In genomic region chr11:66953431-66953833, GRCh38 we compare ENCODE assay signal across 23 cellular contexts. TPM values are rescaled to one million over a fixed set of nuclear protein-coding genes. Genes with fewer than 3 reads are reported as not detected.
A peak's percentile ranks its signal among the peaks of the same experiment; 100 is the strongest.
DNase-seq lines count a peak whose midpoint lies in the region; ATAC-seq, FAIRE-seq and TF ChIP-seq lines count a peak whose summit lies in the region.
"Had no signal": no experiment of that assay in that cellular context is flagged by ENCODE, and none has a peak within 500 bp of the region (broad histone marks: within the 10 kb centered on the region; RNA-seq: fewer than 3 reads in every experiment).

No MANE protein-coding gene starts in this region.

- H3K4me1 Mint-ChIP-seq in brain, result peaks cover 45% of the 10 kb centered on the region
- H3K4me1 Mint-ChIP-seq in mesothelial cell of epicardium, result peaks cover 22% of the 10 kb centered on the region

- H3K4me3 Mint-ChIP-seq in brain (no peak overlapping the region), mesothelial cell of epicardium (no peak overlapping the region)

- no peak overlapping the region for H4K8ac ChIP-seq in IMR-90 (ENCODE audit: low read depth in 2 of 2, low read length in 2 of 2)

- H3K4me1 ChIP-seq in IMR-90 (ENCODE audit: control insufficient read depth, insufficient read depth, low read length) (peaks cover 25% of the 10 kb centered on the region), subcutaneous abdominal adipose tissue (ENCODE audit: control insufficient read depth in 5 of 5, insufficient read depth in 5 of 5, low read length in 5 of 5) (peaks cover 1 to 57% (median 43%) of the 10 kb centered on the region in 5 donors), pancreas (peaks cover 0 to 10% (median 0%) of the 10 kb centered on the region in 3 donors), osteoblast (ENCODE audit: insufficient read depth, low read length) (peaks cover 22% of the 10 kb centered on the region)

- ATAC-seq in IMR-90 (ENCODE audit: low read depth) (no peak), HG03196 (IDR thresholded peaks at IDR 0.05; ENCODE audit: unreplicated experiment) (no peak), pancreas (no peak)

- H3K27me3 ChIP-seq in IMR-90 (ENCODE audit: control insufficient read depth, insufficient read depth, low read length) (no peaks in the 10 kb centered on the region), subcutaneous abdominal adipose tissue (ENCODE audit: control insufficient read depth in 5 of 5, insufficient read depth in 4 of 5, low read length in 5 of 5) (no peaks in the 10 kb centered on the region), pancreas (no peaks in the 10 kb centered on the region), osteoblast (ENCODE audit: insufficient read depth, low read length) (no peaks in the 10 kb centered on the region)

- H3K27ac Mint-ChIP-seq in brain (peak overlapping the region in 4 of 5 experiments; percentile 9 to 65 (median 34)), mesothelial cell of epicardium (peak overlapping the region; percentile 47)
- H3K27ac Mint-ChIP-seq: CD4-positive, CD25-positive, alpha-beta regulatory T cell had no signal

- H3K9ac ChIP-seq in IMR-90 (ENCODE audit: low read depth, low read length) (no peak overlapping the region), subcutaneous abdominal adipose tissue (ENCODE audit: low read length in 5 of 5) (peak overlapping the region in 2 of 5 donors; percentile 5 to 9)

- H2AK9ac ChIP-seq in IMR-90 (replicated peaks; ENCODE audit: low read depth, low read length, poor library complexity), result no peak overlapping the region

- H3K18ac ChIP-seq in IMR-90 (ENCODE audit: low read depth, low read length), result no peak overlapping the region

- no peak for FAIRE-seq in pancreas (lab: Jason Lieb, UNC)

- peaks cover 5% of the 10 kb centered on the region for H3K79me2 ChIP-seq in osteoblast (ENCODE audit: insufficient read depth, low read length)

- no peak for TF ChIP-seq POLR2A in IMR-90 (IDR thresholded peaks at IDR 0.05; ENCODE audit: low read depth, low read length)

- no peaks in the 10 kb centered on the region for H3K9me3 ChIP-seq in IMR-90 (ENCODE audit: control insufficient read depth, insufficient read depth, low read length)
- H3K9me3 ChIP-seq in subcutaneous abdominal adipose tissue (ENCODE audit: control insufficient read depth in 5 of 5, low read length in 5 of 5), result no peaks in the 10 kb centered on the region
- no peaks in the 10 kb centered on the region for H3K9me3 ChIP-seq in pancreas
- no peaks in the 10 kb centered on the region for H3K9me3 ChIP-seq in osteoblast (ENCODE audit: low read depth, low read length)
- H3K9me3 ChIP-seq: Caco-2 had no signal

- H3K56ac ChIP-seq in IMR-90 (ENCODE audit: extremely low read depth, insufficient read depth, low read length), result no peak overlapping the region

- H3K36me3 Mint-ChIP-seq in brain (no peaks in the 10 kb centered on the region), mesothelial cell of epicardium (no peaks in the 10 kb centered on the region)
- H3K36me3 Mint-ChIP-seq: IgD-negative memory B cell had no signal

- H3K27ac ChIP-seq in IMR-90 (ENCODE audit: insufficient read depth, low read length), result no peak overlapping the region
- peak overlapping the region; percentile 70 for H3K27ac ChIP-seq in subcutaneous abdominal adipose tissue (ENCODE audit: low read depth, low read length)
- peak overlapping the region in 2 of 4 donors; percentile 8 to 19 for H3K27ac ChIP-seq in pancreas
- no peak overlapping the region for H3K27ac ChIP-seq in osteoblast (ENCODE audit: low read depth, low read length)

- peaks cover 0 to 50% of the 10 kb centered on the region in 2 experiments for H3K79me1 ChIP-seq in IMR-90 (ENCODE audit: low read depth in 1 of 2, low read length in 2 of 2)

- 100% methylated on average over 1 of the region's 5 CpGs; no CpG with 5 or more reads in 1 of the 2 experiments for WGBS in IMR-90 (ENCODE audit: extremely low coverage in 2 of 2, insufficient read length in 1 of 2), 2 experiments
- WGBS in pancreas, 2 donors, result 43 to 48% methylated on average over 5 of the region's 5 CpGs

- H3K27me3 Mint-ChIP-seq in brain (no peaks in the 10 kb centered on the region), mesothelial cell of epicardium (ENCODE audit: low read depth) (no peaks in the 10 kb centered on the region)
- H3K27me3 Mint-ChIP-seq: IgD-negative memory B cell had no signal

- H3K9me1 ChIP-seq in IMR-90 (ENCODE audit: insufficient read depth, low read length), result peaks cover 25% of the 10 kb centered on the region

- H3K4ac ChIP-seq in IMR-90 (ENCODE audit: low read depth, low read length), result no peak overlapping the region

- no peak for TF ChIP-seq RAD21 in IMR-90 (IDR thresholded peaks at IDR 0.05; ENCODE audit: low read length)

- H2BK120ac ChIP-seq in IMR-90 (ENCODE audit: low read depth, low read length), result no peak overlapping the region

- H3K9me3 Mint-ChIP-seq in brain (no peaks in the 10 kb centered on the region), mesothelial cell of epicardium (no peaks in the 10 kb centered on the region)
- H3K9me3 Mint-ChIP-seq: CD4-positive, CD25-positive, alpha-beta regulatory T cell; IgD-negative memory B cell had no signal

- dilution Hi-C loops in IMR-90 (cut with HindIII; ENCODE audit: low sequenced_read_pairs, unreplicated experiment), result no loop called here

- intact Hi-C loops in IMR-90 (cut with micrococcal nuclease), result no loop called here
- intact Hi-C loops in pancreas (cut with DNase I), result no loop called here

- no peak overlapping the region for H2BK15ac ChIP-seq in IMR-90 (ENCODE audit: low read depth, low read length)

- H3K4me3 ChIP-seq in IMR-90 (ENCODE audit: insufficient read depth, low read depth, low read length) (no peak overlapping the region), subcutaneous abdominal adipose tissue (ENCODE audit: low read depth in 1 of 5, low read length in 5 of 5) (no peak overlapping the region), pancreas (no peak overlapping the region), osteoblast (ENCODE audit: insufficient read depth, low read length) (no peak overlapping the region)

- no peak overlapping the region for H3K14ac ChIP-seq in IMR-90 (replicated peaks; ENCODE audit: low read depth, low read length)

- peaks cover 15% of the 10 kb centered on the region; the same call in 1 of the 2 replicates for H3K36me3 ChIP-seq in IMR-90 (ENCODE audit: control insufficient read depth, insufficient read depth, low read length)
- peaks cover 0 to 7% (median 0%) of the 10 kb centered on the region in 5 donors for H3K36me3 ChIP-seq in subcutaneous abdominal adipose tissue (ENCODE audit: control insufficient read depth in 5 of 5, insufficient read depth in 5 of 5, low read length in 5 of 5)
- no peaks in the 10 kb centered on the region for H3K36me3 ChIP-seq in pancreas
- H3K36me3 ChIP-seq in osteoblast (ENCODE audit: insufficient read depth, low read length), result peaks cover 3% of the 10 kb centered on the region

- H2AFZ ChIP-seq in IMR-90 (replicated peaks; ENCODE audit: low read length, poor library complexity) (no peak overlapping the region), osteoblast (ENCODE audit: low read length) (no peak overlapping the region)

- BruUV-seq in IMR-90 (replicated peaks; lab: Mats Ljungman, UMichigan), result no TSS peak

- H3K4me2 ChIP-seq in IMR-90 (ENCODE audit: low read depth, low read length) (no peak overlapping the region), osteoblast (ENCODE audit: insufficient read depth, low read length) (no peak overlapping the region)

- H3K23ac ChIP-seq in IMR-90 (ENCODE audit: low read depth, low read length), result no peak overlapping the region

- no peak overlapping the region for H4K5ac ChIP-seq in IMR-90 (ENCODE audit: low read depth, low read length)

- H2AK5ac ChIP-seq in IMR-90 (ENCODE audit: low read depth, low read length), result peak overlapping the region; percentile 7; the same call in 1 of the 2 replicates

- CTCF ChIA-PET in IMR-90 (lab: Yijun Ruan, JAX), result no interaction called here

- POLR2A ChIA-PET in IMR-90 (lab: Charles Lee; ENCODE audit: unreplicated experiment), result no interaction called here

- no peak for TF ChIP-seq CTCF in IMR-90 (conservative IDR thresholded peaks at IDR 0.05; ENCODE audit: low read depth, low read length)
- TF ChIP-seq CTCF in brain (conservative IDR thresholded peaks at IDR 0.05), result no peak
- TF ChIP-seq CTCF in mesothelial cell of epicardium (IDR thresholded peaks at IDR 0.05; ENCODE audit: unreplicated experiment), result no peak
- TF ChIP-seq CTCF in pancreas (IDR thresholded peaks at IDR 0.05), result no peak
- no peak for TF ChIP-seq CTCF in osteoblast (IDR thresholded peaks at IDR 0.05; ENCODE audit: extremely low read depth, low read depth, low read length)

- in situ Hi-C loops in IMR-90 (cut with MboI; ENCODE audit: low sequenced_read_pairs), result no loop called here

- DNase-seq in IMR-90 (no peak), mesothelial cell of epicardium (ENCODE audit: low spot score in 2 of 2, unreplicated experiment in 2 of 2) (no peak), pancreas (no peak), osteoblast (ENCODE audit: insufficient read length, low spot score, missing footprints) (no peak)
- DNase-seq in stimulated activated CD4-positive, alpha-beta T cell treated with anti-CD3 and anti-CD28 coated beads, Interleukin-12 subunit alpha, Interleukin-12 subunit beta, amount 100 ng/mL, for 4 hours, result no peak
- DNase-seq: ACHN; AML-193; Caco-2; CD4-positive, CD25-positive, alpha-beta regulatory T cell; EL; GOT3; NCI-H1417; NCI-H187 treated with DMSO at 0.1 percent for 48 hours; NCI-H446; NK-92 treated with Interleukin-12 subunit alpha and Interleukin-12 subunit beta, amount 100 ng/mL, for 24 hours; SHP77 treated with DMSO at 0.1 percent for 48 hours had no signal

- no peak overlapping the region for H4K91ac ChIP-seq in IMR-90 (ENCODE audit: insufficient read depth, low read depth, low read length)

- no peak overlapping the region for H2BK20ac ChIP-seq in IMR-90 (ENCODE audit: low read depth, low read length)

- no peak overlapping the region for H2BK5ac ChIP-seq in IMR-90 (ENCODE audit: low read depth, low read length, poor library complexity, severe bottlenecking)

- H4K20me1 ChIP-seq in IMR-90 (ENCODE audit: insufficient read depth, low read length) (peaks cover 5% of the 10 kb centered on the region; the same call in 1 of the 2 replicates), osteoblast (ENCODE audit: insufficient read depth, low read length) (peaks cover 3% of the 10 kb centered on the region)

RNA-seq across cellular contexts. Expression of gene PC, which starts 4.8 kb away (rescaled TPM):
- total RNA-seq in IMR-90 (2012; rRNA removed) (9.7 and 13.6 TPM in 2 replicates), mesothelial cell of epicardium (9.5 to 10.0 TPM (median 9.9 TPM) in 3 replicates), pancreas (10 to 100 TPM in 3 of 6 donors, 1 to 10 TPM in 3; 4.1 to 14.4 (median 8.9) TPM), osteoblast (48.5 and 50.1 TPM in 2 replicates)
- polyA plus RNA-seq in IMR-90 (2012; rRNA removed) (15.7 and 20.9 TPM in 2 replicates), brain (ENCODE audit: insufficient read depth, low read depth, low replicate concordance) (86.0 TPM), pancreas (10 to 100 TPM; 13.6 to 16.0 TPM)
- 15.5 and 27.2 TPM in 2 replicates for polyA plus RNA-seq in IMR-90 (2012; cell fraction: cytosol; rRNA removed)
- 65.9 and 77.6 TPM in 2 replicates for polyA plus RNA-seq in IMR-90 (2012; cell fraction: nucleus; rRNA removed; ENCODE audit: low replicate concordance)

RNA-seq across cellular contexts. Expression of gene C11orf86, which starts 21.7 kb away (rescaled TPM):
- total RNA-seq in IMR-90 (2012; rRNA removed), result not detected in 2 replicates
- not detected in 2 replicates for polyA plus RNA-seq in IMR-90 (2012; rRNA removed)
- polyA plus RNA-seq in IMR-90 (2012; cell fraction: cytosol; rRNA removed), result 0.04 TPM in 1 of 2 replicates, not detected in the other
- polyA plus RNA-seq in IMR-90 (2012; cell fraction: nucleus; rRNA removed; ENCODE audit: low replicate concordance), result 0.06 and 0.07 TPM in 2 replicates
- not detected for polyA plus RNA-seq in brain (ENCODE audit: insufficient read depth, low read depth, low replicate concordance)
- not detected in 3 replicates for total RNA-seq in mesothelial cell of epicardium
- under 1 TPM in 1 of 6 donors, not detected in 5; 0.38 TPM for total RNA-seq in pancreas
- under 1 TPM in 1 of 2 donors, not detected in 1; 0.07 TPM for polyA plus RNA-seq in pancreas
- total RNA-seq in osteoblast, result not detected in 2 replicates
- total RNA-seq: Caco-2; CD4-positive, CD25-positive, alpha-beta regulatory T cell; LHCN-M2; OCI-LY7; RPMI7951 had no signal
- polyA plus RNA-seq: CD4-positive, CD25-positive, alpha-beta regulatory T cell; IgD-negative memory B cell had no signal
